In the genomic region with DNA sequence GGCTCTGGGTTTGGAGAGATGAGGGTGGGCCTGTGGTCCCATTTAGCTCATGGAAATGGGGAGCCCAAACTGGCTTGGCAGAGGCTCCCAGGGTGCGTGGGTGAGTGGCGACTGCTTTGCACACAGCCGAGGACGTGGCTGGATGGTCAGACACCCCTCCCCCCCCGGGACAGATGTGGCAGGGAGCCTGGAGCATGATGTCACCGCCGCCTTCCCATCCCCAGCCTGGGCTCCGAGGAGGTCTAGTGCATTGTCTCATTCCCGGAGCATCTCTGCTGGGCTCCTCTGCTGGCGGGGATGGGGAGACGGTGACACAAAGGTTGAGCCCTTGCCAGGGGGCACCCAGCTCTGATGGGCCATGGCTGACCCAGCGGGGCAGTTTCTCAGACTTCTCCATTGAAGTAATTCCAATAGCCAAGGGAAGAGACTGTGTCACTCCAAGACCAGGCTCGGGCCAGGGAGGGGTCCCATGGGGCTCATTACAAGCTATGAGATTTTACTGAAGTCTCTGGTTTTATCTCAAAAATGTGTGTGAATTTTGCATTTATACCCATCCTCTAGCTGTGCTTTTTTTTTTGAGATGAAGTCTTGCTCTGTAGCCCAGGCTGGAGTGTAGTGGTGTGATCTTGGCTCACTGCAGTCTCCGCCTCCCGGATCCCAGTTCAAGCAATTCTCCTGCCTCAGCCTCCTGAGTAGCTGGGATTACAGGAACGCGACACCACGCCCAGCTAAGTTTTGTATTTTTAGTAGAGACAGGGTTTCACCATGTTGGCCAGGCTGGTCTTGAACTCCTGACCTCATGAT, we compare ENCODE assay signal across 14 cellular contexts. TPM values are rescaled to one million over a fixed set of nuclear protein-coding genes. Genes with fewer than 3 reads are reported as not detected.
DNase-seq lines count a peak whose midpoint lies in the region; ATAC-seq, FAIRE-seq and TF ChIP-seq lines count a peak whose summit lies in the region.
"Had no signal": no experiment of that assay in that cellular context is flagged by ENCODE, and none has a peak within 500 bp of the region (broad histone marks: within the 10 kb centered on the region; RNA-seq: fewer than 3 reads in every experiment).

No MANE protein-coding gene starts in this region.

- H3K27ac ChIP-seq in Peyer's patch (peak overlapping the region; percentile 27 to 61 (median 40)), heart left ventricle (peak overlapping the region in 11 of 12 donors; percentile 8 to 87 (median 68)), neuronal stem cell (replicated peaks; ENCODE audit: low read length) (no peak overlapping the region), small intestine (ENCODE audit: low read depth in 1 of 2, low read length in 1 of 2) (peak overlapping the region in 1 of 2 donors; percentile 9)
- H3K27ac ChIP-seq: spleen had no signal

- no peak overlapping the region for H4K91ac ChIP-seq in neuronal stem cell (ENCODE audit: low read depth, low read length, poor library complexity)

- ATAC-seq in heart left ventricle (peak; percentile 66 to 91 (median 82)), HG02759 (IDR thresholded peaks at IDR 0.05; ENCODE audit: unreplicated experiment) (no peak), HG02840 (IDR thresholded peaks at IDR 0.05; ENCODE audit: low FRiP score, unreplicated experiment) (no peak), HG03521 (IDR thresholded peaks at IDR 0.05; ENCODE audit: unreplicated experiment) (no peak)
- ATAC-seq: activated naive CD8-positive, alpha-beta T cell treated with anti-CD3 and anti-CD28 coated beads, Interleukin-2, amount 50 U/mL, for 24 hours had no signal

- H3K4me1 ChIP-seq in Peyer's patch: peaks cover 0 to 4% (median 0%) of the 10 kb centered on the region in 4 donors
- H3K4me1 ChIP-seq in heart left ventricle: peaks cover 0 to 60% (median 0%) of the 10 kb centered on the region in 12 donors
- H3K4me1 ChIP-seq in neuronal stem cell (ENCODE audit: control insufficient read depth in 2 of 2, insufficient read depth in 1 of 2, low read depth in 1 of 2, low read length in 2 of 2): no peaks in the 10 kb centered on the region
- H3K4me1 ChIP-seq in small intestine (ENCODE audit: control insufficient read depth in 2 of 2, insufficient read depth in 1 of 2, low read depth in 1 of 2, low read length in 1 of 2): no peaks in the 10 kb centered on the region
- H3K4me1 ChIP-seq: spleen had no signal

- no peak for FAIRE-seq in small intestine (lab: Jason Lieb, UNC)

- H3K36me3 ChIP-seq in Peyer's patch (no peaks in the 10 kb centered on the region), heart left ventricle (peaks cover 0 to 6% (median 0%) of the 10 kb centered on the region in 9 donors), neuronal stem cell (replicated peaks in 1 of 2; ENCODE audit: control insufficient read depth in 2 of 2, insufficient read depth in 2 of 2, low read length in 2 of 2) (no peaks in the 10 kb centered on the region), small intestine (ENCODE audit: control insufficient read depth in 2 of 2, insufficient read depth in 2 of 2, low read length in 2 of 2) (no peaks in the 10 kb centered on the region)
- H3K36me3 ChIP-seq: spleen had no signal

- no peak overlapping the region for H3K4me2 ChIP-seq in neuronal stem cell (ENCODE audit: insufficient read depth, low read length, poor library complexity, severe bottlenecking)

- peak overlapping the region; percentile 45 for H3K18ac ChIP-seq in neuronal stem cell (ENCODE audit: low read length)

- H3K27me3 ChIP-seq in Peyer's patch: no peaks in the 10 kb centered on the region
- no peaks in the 10 kb centered on the region for H3K27me3 ChIP-seq in heart left ventricle
- H3K27me3 ChIP-seq in neuronal stem cell (ENCODE audit: control insufficient read depth in 3 of 3, insufficient read depth in 3 of 3, low read depth in 1 of 3, low read length in 3 of 3): peaks cover 0 to 30% (median 0%) of the 10 kb centered on the region in 3 experiments
- no peaks in the 10 kb centered on the region for H3K27me3 ChIP-seq in small intestine (ENCODE audit: control insufficient read depth in 2 of 2, insufficient read depth in 2 of 2, low read length in 2 of 2)

- WGBS in heart left ventricle, 4 donors: 56 to 66% (median 60%) methylated on average over 17 to 18 of the region's 18 CpGs
- no CpG with 5 or more reads among the region's 18 CpGs for WGBS in neuronal stem cell (ENCODE audit: extremely low coverage in 2 of 2, insufficient read length in 2 of 2, insufficient replicate concordance in 1 of 2), 2 donors
- WGBS in small intestine, 3 donors: 71 to 76% (median 75%) methylated on average over 18 of the region's 18 CpGs

- H2BK120ac ChIP-seq in neuronal stem cell (ENCODE audit: low read depth, low read length): no peak overlapping the region

- H3K4me3 ChIP-seq in Peyer's patch (no peak overlapping the region), heart left ventricle (no peak overlapping the region), neuronal stem cell (ENCODE audit: low read length in 2 of 2) (no peak overlapping the region), small intestine (ENCODE audit: low read depth in 1 of 2, low read length in 2 of 2) (no peak overlapping the region)
- H3K4me3 ChIP-seq: coronary artery, spleen had no signal

- H2AK5ac ChIP-seq in neuronal stem cell (ENCODE audit: low read depth, low read length): no peak overlapping the region

- no peak overlapping the region for H3K9ac ChIP-seq in neuronal stem cell (ENCODE audit: low read depth, low read length, poor library complexity)

- no peak overlapping the region for H3K4ac ChIP-seq in neuronal stem cell (ENCODE audit: low read length)

- TF ChIP-seq POLR2A in Peyer's patch (IDR thresholded peaks at IDR 0.05): no peak
- no peak for TF ChIP-seq POLR2A in heart left ventricle (IDR thresholded peaks at IDR 0.05)

- no peak overlapping the region for H3K14ac ChIP-seq in neuronal stem cell (ENCODE audit: low read length)

- H2AFZ ChIP-seq in neuronal stem cell (ENCODE audit: low read length): no peak overlapping the region

- H3K23ac ChIP-seq in neuronal stem cell (ENCODE audit: low read depth, low read length, poor library complexity): peak overlapping the region; percentile 47

- intact Hi-C loops in heart left ventricle (cut with DNase I): no loop called here

- no peak overlapping the region for H4K8ac ChIP-seq in neuronal stem cell (ENCODE audit: low read depth, low read length)

- no peak overlapping the region for H2BK12ac ChIP-seq in neuronal stem cell (ENCODE audit: low read length)

- H2BK5ac ChIP-seq in neuronal stem cell (ENCODE audit: low read length): no peak overlapping the region

- no peak overlapping the region for H2BK15ac ChIP-seq in neuronal stem cell (ENCODE audit: low read length)

- TF ChIP-seq CTCF in Peyer's patch (IDR thresholded peaks at IDR 0.05): no peak
- TF ChIP-seq CTCF in heart left ventricle (IDR thresholded peaks at IDR 0.05): no peak

- no peaks in the 10 kb centered on the region for H3K79me1 ChIP-seq in neuronal stem cell (ENCODE audit: low read depth, low read length)

- DNase-seq in A172 (ENCODE audit: low spot score): peak; percentile 6
- DNase-seq in Peyer's patch: peak in 2 of 3 donors; percentile 23 to 63
- peak; percentile 81 to 90 (median 87) for DNase-seq in heart left ventricle
- no peak for DNase-seq in neuronal stem cell (ENCODE audit: low spot score)
- DNase-seq in small intestine: no peak
- DNase-seq: activated CD4-positive, CD25-positive, alpha-beta regulatory T cell treated with anti-CD3 and anti-CD28 coated beads, Interleukin-2, amount 50 U/mL, for 72 hours; activated naive CD8-positive, alpha-beta T cell treated with anti-CD3 and anti-CD28 coated beads, Interleukin-2, amount 50 U/mL, for 24 hours; NCI-H1436; nephron progenitor cell; spleen had no signal

- H3K9me3 ChIP-seq in Peyer's patch (no peaks in the 10 kb centered on the region), heart left ventricle (no peaks in the 10 kb centered on the region), neuronal stem cell (replicated peaks in 1 of 2; ENCODE audit: control insufficient read depth in 2 of 2, insufficient read depth in 1 of 2, low read depth in 1 of 2, low read length in 2 of 2) (no peaks in the 10 kb centered on the region), small intestine (ENCODE audit: control insufficient read depth, low read depth) (no peaks in the 10 kb centered on the region)
- H3K9me3 ChIP-seq: spleen had no signal

RNA-seq across cellular contexts. Expression of a gene that starts 36.1 kb away (rescaled TPM):
- 0.02 and 0.05 TPM in 2 replicates for total RNA-seq in A172 (2014; rRNA removed; shearing (Covaris generic))
- total RNA-seq in Peyer's patch (10 to 100 TPM; 24.8 to 61.7 (median 36.1) TPM), heart left ventricle (10 to 100 TPM in 1 of 9 donors, 1 to 10 TPM in 8; 2.3 to 10.4 (median 3.8) TPM)
- polyA plus RNA-seq in heart left ventricle (1 to 10 TPM; 4.3 to 4.4 TPM), small intestine (10 to 100 TPM in 1 of 3 donors, 1 to 10 TPM in 1, not detected in 1; 1.1 to 10.6 TPM)
- polyA plus RNA-seq in neuronal stem cell (2013, experiment 1 of 2): 0.42 TPM
- polyA plus RNA-seq in neuronal stem cell (2013, experiment 2 of 2): 0.24 TPM

Comparison
In these comparisons a context has a peak if more than half of its experiments do, and no peak if none do; other contexts are left out.
1. DNase-seq: peak in A172 (single experiment), Peyer's patch (2 of 3) and heart left ventricle (5 of 5); none in neuronal stem cell (single experiment) and small intestine (single experiment).
2. ATAC-seq: peak in heart left ventricle (4 of 4); none in HG02759 (single experiment), HG02840 (single experiment) and HG03521 (single experiment).